ENCODE assay signal across 6 cellular contexts in the genomic region with DNA sequence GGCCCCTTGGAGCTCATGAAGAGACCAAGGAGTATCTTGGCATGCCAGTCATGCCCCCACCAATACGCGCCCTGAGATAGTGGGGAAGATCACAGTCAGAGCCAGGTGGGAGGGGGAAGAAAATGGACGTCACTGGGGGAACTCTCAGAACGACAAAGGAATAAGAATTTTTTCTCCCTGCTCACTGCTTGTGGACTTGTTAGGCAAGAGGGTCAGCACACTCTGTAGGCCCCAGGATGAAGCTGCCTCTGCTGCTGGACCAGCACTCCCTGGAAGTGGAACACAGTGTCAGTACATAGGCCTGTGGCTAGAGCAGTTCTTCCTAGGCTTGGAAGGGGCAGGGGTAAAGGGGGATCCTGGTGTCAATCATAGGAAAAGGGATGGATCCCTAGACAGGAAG. TPM values are rescaled to one million over a fixed set of nuclear protein-coding genes. Genes with fewer than 3 reads are reported as not detected.
"Had no signal": no experiment of that assay in that cellular context is flagged by ENCODE, and none has a peak within 500 bp of the region (broad histone marks: within the 10 kb centered on the region; RNA-seq: fewer than 3 reads in every experiment).

No MANE protein-coding gene starts in this region.

- H3K4me1 Mint-ChIP-seq: GM23338, H9 had no signal

- H3K9me3 Mint-ChIP-seq: H9 had no signal

- DNase-seq: H9, HCEC 1CT, IMR-90 had no signal

- ATAC-seq: GM23338 had no signal

- H3K27ac Mint-ChIP-seq: GM23338 had no signal

- H3K4me3 Mint-ChIP-seq: GM23338, H9 had no signal

RNA-seq across cellular contexts. Expression of gene DRGX, which starts 46.5 kb away (rescaled TPM):
- total RNA-seq: GM23338, H1, H9, HT-29, IMR-90 had no signal

RNA-seq across cellular contexts. Expression of gene C10orf71, which starts 50.4 kb away (rescaled TPM):
- total RNA-seq: GM23338, H1, H9, HT-29, IMR-90 had no signal
